15 cellular contexts compared by ENCODE assay signal in the genomic region with DNA sequence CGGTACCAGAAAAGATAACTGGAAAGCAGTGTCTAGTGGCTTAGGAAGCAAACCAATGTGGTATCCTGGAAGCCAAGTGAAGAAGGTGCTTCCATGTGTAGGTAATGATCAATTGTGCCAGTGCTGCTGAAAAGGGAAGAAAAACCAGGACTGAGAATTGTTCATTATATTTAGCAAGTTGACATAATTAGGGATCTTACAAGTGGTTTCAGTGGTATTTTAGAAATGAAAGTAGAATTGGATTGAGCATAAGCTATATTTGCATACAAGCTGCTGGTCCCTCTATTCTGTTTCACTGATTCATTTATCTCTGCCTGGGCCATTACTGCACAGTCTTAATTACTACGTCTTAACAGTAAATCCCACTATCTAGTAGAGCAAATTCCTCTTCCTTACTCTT. TPM values are rescaled to one million over a fixed set of nuclear protein-coding genes. Genes with fewer than 3 reads are reported as not detected.
DNase-seq lines count a peak whose midpoint lies in the region; ATAC-seq and TF ChIP-seq lines count a peak whose summit lies in the region.
"Had no signal": no experiment of that assay in that cellular context is flagged by ENCODE, and none has a peak within 500 bp of the region (broad histone marks: within the 10 kb centered on the region; RNA-seq: fewer than 3 reads in every experiment).

No MANE protein-coding gene starts in this region.

- no peak overlapping the region for H3K9ac ChIP-seq in KMS-11

- no peaks in the 10 kb centered on the region for H3K27me3 ChIP-seq in KMS-11 (ENCODE audit: insufficient read depth, low read depth)
- H3K27me3 ChIP-seq in ascending aorta = no peaks in the 10 kb centered on the region
- H3K27me3 ChIP-seq: tibial nerve had no signal

- H3K79me2 ChIP-seq in KMS-11 (ENCODE audit: insufficient read depth, low read depth) = no peaks in the 10 kb centered on the region

- H3K4me1 ChIP-seq in KMS-11 (ENCODE audit: low read depth, poor library complexity, severe bottlenecking) (peaks cover 18% of the 10 kb centered on the region), ascending aorta (no peaks in the 10 kb centered on the region)
- H3K4me1 ChIP-seq: tibial nerve had no signal

- peak overlapping the region; percentile 14; the same call in 1 of the 2 replicates for H3K4me2 ChIP-seq in KMS-11

- H2AFZ ChIP-seq in KMS-11 (ENCODE audit: low read depth) = no peak overlapping the region

- intact Hi-C loops in ascending aorta (cut with DNase I) = no loop called here

- ATAC-seq in GM18519 (IDR thresholded peaks at IDR 0.05; ENCODE audit: low FRiP score, unreplicated experiment) (peak; percentile 57), GM21390 (IDR thresholded peaks at IDR 0.05; ENCODE audit: unreplicated experiment) (peak; percentile 82), HG02943 (IDR thresholded peaks at IDR 0.05; ENCODE audit: low read depth, unreplicated experiment) (peak; percentile 80)
- ATAC-seq: sciatic nerve had no signal

- H3K36me3 ChIP-seq in KMS-11 (ENCODE audit: insufficient read depth) = no peaks in the 10 kb centered on the region
- no peaks in the 10 kb centered on the region for H3K36me3 ChIP-seq in ascending aorta
- H3K36me3 ChIP-seq: tibial nerve had no signal

- H3K9me3 ChIP-seq in ascending aorta = no peaks in the 10 kb centered on the region
- H3K9me3 ChIP-seq: tibial nerve had no signal

- H3K4me3 ChIP-seq in KMS-11 (IDR thresholded peaks at IDR 0.05; ENCODE audit: insufficient read depth, low read depth, low read length) (no peak overlapping the region), ascending aorta (no peak overlapping the region)
- H3K4me3 ChIP-seq: tibial nerve had no signal

- TF ChIP-seq CTCF in KMS-11 (conservative IDR thresholded peaks at IDR 0.05; ENCODE audit: low read depth, low read length) = no peak
- TF ChIP-seq CTCF in ascending aorta (IDR thresholded peaks at IDR 0.05) = no peak

- H3K27ac ChIP-seq in KMS-11 (no peak overlapping the region), ascending aorta (no peak overlapping the region)
- H3K27ac ChIP-seq: tibial nerve had no signal

- no peaks in the 10 kb centered on the region for H4K20me1 ChIP-seq in KMS-11 (ENCODE audit: insufficient read depth)

- DNase-seq in activated T-cell treated with anti-CD3 and anti-CD28 coated beads, Interleukin-2, amount 50 U/mL, for 1 hour = no peak
- DNase-seq in NCI-H187 (lab: John Stamatoyannopoulos, UW) = no peak
- no peak for DNase-seq in globus pallidus (ENCODE audit: low spot score)
- no peak for DNase-seq in ascending aorta (ENCODE audit: low spot score in 2 of 2)
- DNase-seq: activated naive CD8-positive, alpha-beta T cell treated with anti-CD3 and anti-CD28 coated beads, Interleukin-2, amount 10 ng/mL, durations not matched to agents 7 days and 5 days; AML-193; immature natural killer cell; NCI-H1436 had no signal

RNA-seq across cellular contexts. Expression of a gene that starts 32.3 kb away (rescaled TPM):
- total RNA-seq in ascending aorta = not detected
- total RNA-seq: OCI-LY7 had no signal

RNA-seq across cellular contexts. Expression of a gene that starts 36.9 kb away (rescaled TPM):
- total RNA-seq in ascending aorta = not detected
- total RNA-seq: activated naive CD8-positive, alpha-beta T cell treated with anti-CD3 and anti-CD28 coated beads, Interleukin-2, amount 10 ng/mL, durations not matched to agents 7 days and 5 days had no signal
